11 cellular contexts compared by ENCODE assay signal in the genomic region with DNA sequence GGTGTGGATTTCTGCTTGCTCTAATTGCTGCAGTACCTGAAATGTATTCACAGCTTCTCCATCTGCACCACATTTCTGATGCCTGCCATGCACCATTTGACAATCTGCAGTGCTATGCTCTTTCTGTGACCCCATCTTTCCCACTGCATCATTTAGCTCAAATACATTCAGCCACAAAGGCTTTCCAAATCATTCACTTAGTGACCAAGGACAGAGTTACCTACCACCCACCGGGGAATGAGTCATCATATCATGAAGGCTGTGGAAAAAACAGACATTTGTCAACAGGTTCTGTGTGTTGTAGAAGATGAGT.
A peak's percentile ranks its signal among the peaks of the same experiment; 100 is the strongest.
DNase-seq lines count a peak whose midpoint lies in the region; ATAC-seq, FAIRE-seq and TF ChIP-seq lines count a peak whose summit lies in the region.
"Had no signal": no experiment of that assay in that cellular context is flagged by ENCODE, and none has a peak within 500 bp of the region (broad histone marks: within the 10 kb centered on the region; RNA-seq: fewer than 3 reads in every experiment).

No MANE protein-coding gene starts in this region.

- H3K9me3 ChIP-seq in BE2C (no peaks in the 10 kb centered on the region), endocrine pancreas (ENCODE audit: control insufficient read depth, low read length) (no peaks in the 10 kb centered on the region)
- H3K9me3 ChIP-seq: suprapubic skin had no signal

- DNase-seq in BE2C (peak; percentile 34), M059J (ENCODE audit: low read depth) (peak; percentile 57), sciatic nerve (ENCODE audit: low spot score) (no peak), urothelium cell line (ENCODE audit: low spot score) (no peak)
- DNase-seq in NK-92 treated with Interleukin-12 subunit alpha and Interleukin-12 subunit beta, amount 100 ng/mL, for 24 hours (lab: John Stamatoyannopoulos, UW), result no peak
- DNase-seq: activated CD4-positive, alpha-beta T cell treated with anti-CD3 and anti-CD28 coated beads, Interleukin-2, amount 50 U/mL, for 48 hours; IMR-90 had no signal

- no peaks in the 10 kb centered on the region for H3K36me3 ChIP-seq in BE2C
- no peaks in the 10 kb centered on the region for H3K36me3 ChIP-seq in endocrine pancreas (ENCODE audit: control insufficient read depth, insufficient read depth, low read length)
- H3K36me3 ChIP-seq: suprapubic skin had no signal

- intact Hi-C loops in sciatic nerve (cut with DNase I), result no loop called here

- peaks cover 7% of the 10 kb centered on the region for H3K4me1 ChIP-seq in BE2C
- peaks cover 26% of the 10 kb centered on the region for H3K4me1 ChIP-seq in endocrine pancreas (ENCODE audit: control insufficient read depth, insufficient read depth, low read length)
- H3K4me1 ChIP-seq: suprapubic skin had no signal

- no peak for FAIRE-seq in urothelium cell line (lab: Jason Lieb, UNC)

- ATAC-seq in GM18868 (IDR thresholded peaks at IDR 0.05; ENCODE audit: unreplicated experiment), result peak; percentile 90
- no peak for ATAC-seq in HG03571 (IDR thresholded peaks at IDR 0.05; ENCODE audit: unreplicated experiment)
- ATAC-seq in sciatic nerve, result no peak

- H3K4me3 ChIP-seq in BE2C (ENCODE audit: low read depth, low read length), result no peak overlapping the region
- H3K4me3 ChIP-seq in endocrine pancreas (ENCODE audit: control insufficient read depth, insufficient read depth, low read length), result peak overlapping the region; percentile 59
- H3K4me3 ChIP-seq: suprapubic skin had no signal

- H3K27me3 ChIP-seq in BE2C (no peaks in the 10 kb centered on the region), endocrine pancreas (ENCODE audit: control insufficient read depth, insufficient read depth, low read length) (no peaks in the 10 kb centered on the region)
- H3K27me3 ChIP-seq: suprapubic skin had no signal

- H3K9ac ChIP-seq in endocrine pancreas (ENCODE audit: control insufficient read depth, insufficient read depth, low read length), result no peak overlapping the region

- no peak for TF ChIP-seq CTCF in BE2C (IDR thresholded peaks at IDR 0.05; ENCODE audit: low read depth, low read length)

Comparison
In these comparisons a context has a peak if more than half of its experiments do, and no peak if none do; other contexts are left out.
1. DNase-seq: peak in BE2C (single experiment) and M059J (single experiment); none in NK-92 treated with Interleukin-12 subunit alpha and Interleukin-12 subunit beta, amount 100 ng/mL, for 24 hours (single experiment), sciatic nerve (single experiment) and urothelium cell line (single experiment).